In the genomic region with DNA sequence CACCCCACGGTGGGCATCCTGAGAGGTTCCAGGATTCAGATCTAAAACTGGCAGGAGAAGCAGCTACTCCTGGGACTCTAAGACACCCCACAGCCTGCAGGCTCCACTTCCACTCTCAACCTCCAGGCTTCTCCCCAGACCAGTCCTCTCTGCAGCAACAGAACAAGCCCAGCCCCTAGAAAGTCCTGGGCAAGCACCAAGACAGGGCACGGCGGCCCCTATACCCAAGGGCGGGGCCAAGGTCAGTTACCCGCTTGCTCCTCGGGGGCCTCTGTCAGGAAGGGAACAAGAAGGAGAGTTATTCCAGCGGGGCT, we compare ENCODE assay signal across 12 cellular contexts.
A peak's percentile ranks its signal among the peaks of the same experiment; 100 is the strongest.
DNase-seq lines count a peak whose midpoint lies in the region; ATAC-seq and TF ChIP-seq lines count a peak whose summit lies in the region.
"Had no signal": no experiment of that assay in that cellular context is flagged by ENCODE, and none has a peak within 500 bp of the region (broad histone marks: within the 10 kb centered on the region; RNA-seq: fewer than 3 reads in every experiment).

No MANE protein-coding gene starts in this region.

- H3K27ac Mint-ChIP-seq in CD8-positive, alpha-beta T cell = no peak overlapping the region
- H3K27ac Mint-ChIP-seq in WTC11 = no peak overlapping the region
- H3K27ac Mint-ChIP-seq: IgD-negative memory B cell; stimulated activated naive CD8-positive, alpha-beta T cell treated with anti-CD3 and anti-CD28 coated beads, Interleukin-15, Interleukin-2, amounts not matched to agents 100 ng/mL and 50 ng/mL, for 24 hours had no signal

- intact Hi-C loops in CD8-positive, alpha-beta T cell (cut with DNase I, micrococcal nuclease) = loop anchor here (1.0 to 10.0 kb wide), 5 partner anchors 152 to 470 kb away; a partner anchor contains a TSS
- intact Hi-C loops in left lung (cut with DNase I) (loop anchor here in 1 of 2 donors (10.0 kb wide), 1 partner anchor 143 kb away; no protein-coding TSS in a partner anchor), lower leg skin (cut with DNase I; ENCODE audit: low total_unique reads) (loop anchor here (5.0 kb wide), 1 partner anchor 150 kb away; no protein-coding TSS in a partner anchor)

- H3K27me3 ChIP-seq in CD8-positive, alpha-beta T cell (ENCODE audit: insufficient read depth, low read length) = no peaks in the 10 kb centered on the region
- no peaks in the 10 kb centered on the region for H3K27me3 ChIP-seq in left lung
- H3K27me3 ChIP-seq: breast epithelium had no signal

- DNase-seq in CD8-positive, alpha-beta T cell = no peak
- DNase-seq in WTC11 (ENCODE audit: low spot score) (no peak), left lung (no peak), 8988T (no peak), lower leg skin (ENCODE audit: low spot score in 2 of 2) (no peak)

- H3K27ac ChIP-seq in 22Rv1 (no peak overlapping the region), left lung (peak overlapping the region in 1 of 2 donors; percentile 57)
- H3K27ac ChIP-seq in CD8-positive, alpha-beta T cell (ENCODE audit: low read depth, low read length) = no peak overlapping the region
- H3K27ac ChIP-seq: breast epithelium had no signal

- TF ChIP-seq POLR2A in lower leg skin (IDR thresholded peaks at IDR 0.05) = no peak

- H3K36me3 Mint-ChIP-seq in CD8-positive, alpha-beta T cell = peaks cover 67% of the 10 kb centered on the region
- H3K36me3 Mint-ChIP-seq in WTC11 = peaks cover 14% of the 10 kb centered on the region

- 53 to 62% methylated on average over 7 of the region's 7 CpGs for WGBS in lower leg skin, 2 donors

- CTCF ChIA-PET in CD8-positive, alpha-beta T cell (lab: Charles Lee) = interaction anchor here (0.7 to 12.7 kb wide), 44 partner anchors 8 to 1175 kb away, joined by 3 to 368 read pairs (median 6); a partner anchor contains a TSS
- CTCF ChIA-PET in WTC11 (lab: Charles Lee) = interaction anchor here (0.6 to 14.7 kb wide), 100 partner anchors 8 to 733 kb away, joined by 3 to 762 read pairs (median 6); a partner anchor contains a TSS

- no peak overlapping the region for H3K4me3 ChIP-seq in CD8-positive, alpha-beta T cell (ENCODE audit: low read depth, low read length)
- H3K4me3 ChIP-seq in left lung (no peak overlapping the region), lower leg skin (ENCODE audit: low read depth, poor library complexity, severe bottlenecking) (no peak overlapping the region)
- H3K4me3 ChIP-seq: breast epithelium had no signal

- TF ChIP-seq CTCF in 22Rv1 (IDR thresholded peaks at IDR 0.05) = peak; percentile 58
- no peak for TF ChIP-seq CTCF in CD8-positive, alpha-beta T cell (IDR thresholded peaks at IDR 0.05)
- peak; percentile 24; the same call in 1 of the 2 replicates for TF ChIP-seq CTCF in WTC11 (IDR thresholded peaks at IDR 0.05)
- peak in 1 of 2 donors; percentile 59 for TF ChIP-seq CTCF in left lung (IDR thresholded peaks at IDR 0.05)
- TF ChIP-seq CTCF in lower leg skin (IDR thresholded peaks at IDR 0.05) = no peak

- H3K9me3 ChIP-seq in CD8-positive, alpha-beta T cell (ENCODE audit: low read length) = no peaks in the 10 kb centered on the region
- no peaks in the 10 kb centered on the region for H3K9me3 ChIP-seq in left lung
- H3K9me3 ChIP-seq: breast epithelium had no signal

- no peaks in the 10 kb centered on the region for H3K27me3 Mint-ChIP-seq in CD8-positive, alpha-beta T cell (ENCODE audit: low read depth)
- H3K27me3 Mint-ChIP-seq in WTC11 (ENCODE audit: low read depth) = no peaks in the 10 kb centered on the region
- H3K27me3 Mint-ChIP-seq: CD4-positive, alpha-beta memory T cell; IgD-negative memory B cell; stimulated activated naive CD8-positive, alpha-beta T cell treated with anti-CD3 and anti-CD28 coated beads, Interleukin-15, Interleukin-2, amounts not matched to agents 100 ng/mL and 50 ng/mL, for 24 hours had no signal

- H3K9me3 Mint-ChIP-seq in CD8-positive, alpha-beta T cell = no peaks in the 10 kb centered on the region
- no peaks in the 10 kb centered on the region for H3K9me3 Mint-ChIP-seq in WTC11
- H3K9me3 Mint-ChIP-seq: IgD-negative memory B cell; stimulated activated naive CD8-positive, alpha-beta T cell treated with anti-CD3 and anti-CD28 coated beads, Interleukin-15, Interleukin-2, amounts not matched to agents 100 ng/mL and 50 ng/mL, for 24 hours had no signal

- H3K4me1 ChIP-seq in CD8-positive, alpha-beta T cell (ENCODE audit: insufficient read depth, low read length) = peaks cover 3% of the 10 kb centered on the region
- H3K4me1 ChIP-seq in left lung = peaks cover 0 to 22% of the 10 kb centered on the region in 2 donors

- peak; percentile 16 for ATAC-seq in CD8-positive, alpha-beta T cell
- ATAC-seq in WTC11 = peak; percentile 41
- peak; percentile 14 for ATAC-seq in left lung
- ATAC-seq in GM21367 (IDR thresholded peaks at IDR 0.05; ENCODE audit: unreplicated experiment) = no peak
- ATAC-seq in GM18519 (IDR thresholded peaks at IDR 0.05; ENCODE audit: low FRiP score, unreplicated experiment) = no peak

- peaks cover 40% of the 10 kb centered on the region for H3K36me3 ChIP-seq in CD8-positive, alpha-beta T cell (ENCODE audit: insufficient read depth, low read length)
- H3K36me3 ChIP-seq in left lung = peaks cover 0 to 81% of the 10 kb centered on the region in 2 donors
- H3K36me3 ChIP-seq: breast epithelium had no signal

- H3K4me1 Mint-ChIP-seq in CD8-positive, alpha-beta T cell (ENCODE audit: low read depth) = peaks cover 2% of the 10 kb centered on the region
- peaks cover 9% of the 10 kb centered on the region for H3K4me1 Mint-ChIP-seq in WTC11

- no peak overlapping the region for H3K4me3 Mint-ChIP-seq in CD8-positive, alpha-beta T cell
- no peak overlapping the region for H3K4me3 Mint-ChIP-seq in WTC11
- H3K4me3 Mint-ChIP-seq: IgD-negative memory B cell; stimulated activated naive CD8-positive, alpha-beta T cell treated with anti-CD3 and anti-CD28 coated beads, Interleukin-15, Interleukin-2, amounts not matched to agents 100 ng/mL and 50 ng/mL, for 24 hours had no signal

- POLR2A ChIA-PET in CD8-positive, alpha-beta T cell (lab: Charles Lee) = interaction anchor here (0.6 to 1.0 kb wide), 2 partner anchors 23 to 28 kb away, joined by 3 to 4 read pairs; no protein-coding TSS in a partner anchor
- POLR2A ChIA-PET in WTC11 (lab: Charles Lee) = interaction anchor here (0.6 to 1.1 kb wide), 5 partner anchors 84 to 390 kb away, joined by 3 to 4 read pairs (median 3); no protein-coding TSS in a partner anchor

TF ChIP-seq in WTC11, 78 proteins besides CTCF, POLR2A, EP300 and RAD21:
- TF ChIP-seq ZNF671 (CRISPR knock-in tag; IDR thresholded peaks at IDR 0.05) (no peak), SMAD3 (CRISPR knock-in tag; IDR thresholded peaks at IDR 0.05; ENCODE audit: borderline replicate concordance) (no peak), MXD4 (CRISPR knock-in tag; IDR thresholded peaks at IDR 0.05; ENCODE audit: borderline replicate concordance) (no peak), ZNF219 (CRISPR knock-in tag; IDR thresholded peaks at IDR 0.05; ENCODE audit: borderline replicate concordance) (no peak), ELF4 (CRISPR knock-in tag; IDR thresholded peaks at IDR 0.05; ENCODE audit: low read depth) (no peak), GRHL2 (CRISPR knock-in tag; IDR thresholded peaks at IDR 0.05; ENCODE audit: insufficient replicate concordance, severe bottlenecking) (no peak)
- TF ChIP-seq, protein P1, sequence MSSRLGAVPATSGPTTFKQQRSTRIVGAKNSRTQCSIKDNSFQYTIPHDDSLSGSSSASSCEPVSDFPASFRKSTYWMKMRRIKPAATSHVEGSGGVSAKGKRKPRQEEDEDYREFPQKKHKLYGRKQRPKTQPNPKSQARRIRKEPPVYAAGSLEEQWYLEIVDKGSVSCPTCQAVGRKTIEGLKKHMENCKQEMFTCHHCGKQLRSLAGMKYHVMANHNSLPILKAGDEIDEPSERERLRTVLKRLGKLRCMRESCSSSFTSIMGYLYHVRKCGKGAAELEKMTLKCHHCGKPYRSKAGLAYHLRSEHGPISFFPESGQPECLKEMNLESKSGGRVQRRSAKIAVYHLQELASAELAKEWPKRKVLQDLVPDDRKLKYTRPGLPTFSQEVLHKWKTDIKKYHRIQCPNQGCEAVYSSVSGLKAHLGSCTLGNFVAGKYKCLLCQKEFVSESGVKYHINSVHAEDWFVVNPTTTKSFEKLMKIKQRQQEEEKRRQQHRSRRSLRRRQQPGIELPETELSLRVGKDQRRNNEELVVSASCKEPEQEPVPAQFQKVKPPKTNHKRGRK (CRISPR knock-in tag; IDR thresholded peaks at IDR 0.05; ENCODE audit: borderline replicate concordance) = no peak

Comparison
In these comparisons a context has a peak if more than half of its experiments do, and no peak if none do; other contexts are left out.
1. CTCF ChIP-seq: peak in 22Rv1 (single experiment) and WTC11 (single experiment); none in CD8-positive, alpha-beta T cell (single experiment) and lower leg skin (0 of 3).
2. ATAC-seq: peak in CD8-positive, alpha-beta T cell (single experiment), WTC11 (single experiment) and left lung (single experiment); none in GM21367 (single experiment) and GM18519 (single experiment).